In genomic region chr22:17707526-17707925, GRCh38 we compare ENCODE assay signal across 11 cellular contexts.
DNase-seq lines count a peak whose midpoint lies in the region; ATAC-seq, FAIRE-seq and TF ChIP-seq lines count a peak whose summit lies in the region.
"Had no signal": no experiment of that assay in that cellular context is flagged by ENCODE, and none has a peak within 500 bp of the region (broad histone marks: within the 10 kb centered on the region; RNA-seq: fewer than 3 reads in every experiment).

No MANE protein-coding gene starts in this region.

- no peaks in the 10 kb centered on the region for H4K20me1 ChIP-seq in GM12878 (ENCODE audit: control insufficient read depth, insufficient read depth)

- TF ChIP-seq CTCF in GM12878 (IDR thresholded peaks at IDR 0.05 in 2 of 3, conservative IDR thresholded peaks at IDR 0.05 in 1 of 3; ENCODE audit: control insufficient read depth in 2 of 3, extremely low read depth in 1 of 3, insufficient read depth in 1 of 3, low read depth in 3 of 3, low read length in 3 of 3): no peak

- BruUV-seq in GM12878 (replicated peaks; lab: Mats Ljungman, UMichigan): no TSS peak

- peak overlapping the region; percentile 35; the same call in 1 of the 2 replicates for H3K4me3 ChIP-seq in GM12878
- H3K4me3 ChIP-seq: mucosa of descending colon had no signal

- peak; percentile 80 for FAIRE-seq in GM12878 (lab: Jason Lieb, UNC)

- H3K27ac ChIP-seq in GM12878 (ENCODE audit: control insufficient read depth, insufficient read depth) (no peak overlapping the region), substantia nigra (ENCODE audit: low read depth, low read length, poor library complexity, severe bottlenecking) (peak overlapping the region; percentile 7)

- RAD21 ChIA-PET in GM12878 (lab: Charles Lee; ENCODE audit: unreplicated experiment): interaction anchor here (0.7 to 2.2 kb wide), 6 partner anchors 69 to 372 kb away, joined by 3 to 9 read pairs (median 4); partner anchors contain the start of gene BCL2L13

- CTCF ChIA-PET in GM12878 (lab: Yijun Ruan, JAX): interaction anchor here (1.4 to 2.5 kb wide), 4 partner anchors 19 to 369 kb away, joined by 5 to 13 read pairs (median 6); no protein-coding TSS in a partner anchor

- SMC1A ChIA-PET in GM12878 (lab: Charles Lee; ENCODE audit: uncharacterized antibody, unreplicated experiment): interaction anchor here (1.0 to 2.2 kb wide), 6 partner anchors 11 to 80 kb away, joined by 3 to 5 read pairs (median 3); no protein-coding TSS in a partner anchor

- POLR2A ChIA-PET in GM12878 (lab: Charles Lee): interaction anchor here (0.6 kb wide), 1 partner anchor 453 kb away, joined by 3 read pairs; no protein-coding TSS in a partner anchor

- ATAC-seq in GM12878 (no peak), HG03442 (IDR thresholded peaks at IDR 0.05; ENCODE audit: unreplicated experiment) (no peak), HG03175 (IDR thresholded peaks at IDR 0.05; ENCODE audit: unreplicated experiment) (no peak)
- ATAC-seq: activated T-helper 17 cell treated with anti-CD3 and anti-CD28 coated beads, Interleukin-2, amount 50 U/mL, for 72 hours; mucosa of descending colon had no signal

- intact Hi-C loops in GM12878 (cut with micrococcal nuclease; ENCODE audit: unreplicated experiment): loop anchor here (10.0 kb wide), 1 partner anchor 73 kb away; the partner anchor contains the start of gene BCL2L13

- DNase-seq in LHCN-M2 (ENCODE audit: low read depth) (peak; percentile 28), GM12878 (ENCODE audit: low read depth, low spot score) (no peak), iris pigment epithelial cell (ENCODE audit: low read depth) (peak; percentile 60), substantia nigra (lab: John Stamatoyannopoulos, UW) (peak in 1 of 49 donors; percentile 2), NCI-H2081 (lab: John Stamatoyannopoulos, UW) (no peak), MV-4-11 (lab: John Stamatoyannopoulos, UW) (no peak)
- DNase-seq: Karpas-422, mucosa of descending colon had no signal

- peaks cover 12% of the 10 kb centered on the region for H3K4me1 ChIP-seq in GM12878 (ENCODE audit: control insufficient read depth, insufficient read depth, low read length)

- 99% methylated on average over 3 of the region's 3 CpGs for WGBS in GM12878 (ENCODE audit: insufficient coverage, insufficient replicate concordance, low lambda C conversion rate, missing lambda C conversion rate)

- H3K9me3 ChIP-seq in GM12878 (replicated peaks; ENCODE audit: control insufficient read depth, insufficient read depth, low read length): no peaks in the 10 kb centered on the region; the same call in 2 of the 3 replicates
- H3K9me3 ChIP-seq: mucosa of descending colon had no signal

- no peaks in the 10 kb centered on the region for H3K36me3 ChIP-seq in GM12878 (ENCODE audit: control insufficient read depth in 2 of 2, insufficient read depth in 2 of 2, low read length in 1 of 2)

- H3K79me2 ChIP-seq in GM12878 (ENCODE audit: control insufficient read depth, insufficient read depth, low read length): peaks cover 5% of the 10 kb centered on the region

- H2AFZ ChIP-seq in GM12878 (ENCODE audit: control insufficient read depth, low read depth, low read length): no peak overlapping the region

- no peak overlapping the region; the same call in 1 of the 2 replicates for H3K9ac ChIP-seq in GM12878 (ENCODE audit: control insufficient read depth, insufficient read depth, low read length)

- H3K4me2 ChIP-seq in GM12878 (ENCODE audit: control insufficient read depth, insufficient read depth): no peak overlapping the region

- no peak for TF ChIP-seq EP300 in GM12878 (IDR thresholded peaks at IDR 0.05; ENCODE audit: borderline replicate concordance in 1 of 2, control insufficient read depth in 1 of 2, low read depth in 2 of 2, low read length in 2 of 2)

- no peak for TF ChIP-seq POLR2A in GM12878 (IDR thresholded peaks at IDR 0.05; ENCODE audit: low read depth, low read length)

- TF ChIP-seq RAD21 in GM12878 (IDR thresholded peaks at IDR 0.05; ENCODE audit: insufficient read depth, low read depth, low read length): no peak

- no peaks in the 10 kb centered on the region for H3K27me3 ChIP-seq in GM12878 (replicated peaks in 1 of 2; ENCODE audit: control insufficient read depth in 2 of 2, insufficient read depth in 2 of 2, low read length in 1 of 2)

- in situ Hi-C loops in GM12878 (cut with MboI): no loop called here

TF ChIP-seq in GM12878, 131 proteins besides CTCF, POLR2A, EP300 and RAD21:
- TF ChIP-seq CHD1 (IDR thresholded peaks at IDR 0.05; ENCODE audit: low read depth, low read length) (no peak), FOS (IDR thresholded peaks at IDR 0.05; ENCODE audit: borderline replicate concordance, extremely low read depth, insufficient read length) (no peak), KLF5 (IDR thresholded peaks at IDR 0.05; ENCODE audit: partially characterized antibody) (no peak), POU2F2 (IDR thresholded peaks at IDR 0.05; ENCODE audit: borderline replicate concordance, low read depth, low read length) (no peak), YY1 (IDR thresholded peaks at IDR 0.05; ENCODE audit: low read depth, low read length) (no peak), MEF2B (IDR thresholded peaks at IDR 0.05; ENCODE audit: partially characterized antibody, poor library complexity, severe bottlenecking) (no peak), BCL3 (IDR thresholded peaks at IDR 0.05; ENCODE audit: borderline replicate concordance, insufficient read depth, low read depth, low read length, poor library complexity, severe bottlenecking) (no peak), EZH2 (IDR thresholded peaks at IDR 0.05; ENCODE audit: borderline replicate concordance, control insufficient read depth, low read depth, low read length) (no peak), ZBTB11 (CRISPR knock-in tag; IDR thresholded peaks at IDR 0.05) (no peak), MAX (IDR thresholded peaks at IDR 0.05; ENCODE audit: low read depth, low read length) (no peak), HDGF (IDR thresholded peaks at IDR 0.05) (no peak), CEBPB (IDR thresholded peaks at IDR 0.05; ENCODE audit: borderline replicate concordance in 1 of 2, low read depth in 2 of 2, low read length in 2 of 2) (no peak), CBX5 (IDR thresholded peaks at IDR 0.05; ENCODE audit: low read depth) (no peak), NR2F1 (conservative IDR thresholded peaks at IDR 0.05) (no peak), MYB (IDR thresholded peaks at IDR 0.05; ENCODE audit: borderline replicate concordance, low read depth, low read length) (no peak), TBL1XR1 (IDR thresholded peaks at IDR 0.05; ENCODE audit: low read depth, low read length) (no peak), PBX3 (IDR thresholded peaks at IDR 0.05; ENCODE audit: insufficient replicate concordance, low read depth, low read length) (no peak)

Comparison
In these comparisons a context has a peak if more than half of its experiments do, and no peak if none do; other contexts are left out.
1. DNase-seq: peak in LHCN-M2 (single experiment) and iris pigment epithelial cell (single experiment); none in GM12878 (single experiment), NCI-H2081 (0 of 2) and MV-4-11 (single experiment).